9 cellular contexts compared by ENCODE assay signal in genomic region chr1:240942901-240943300, GRCh38.
"Had no signal": no experiment of that assay in that cellular context is flagged by ENCODE, and none has a peak within 500 bp of the region (broad histone marks: within the 10 kb centered on the region; RNA-seq: fewer than 3 reads in every experiment).

No MANE protein-coding gene starts in this region.

- H2AFZ ChIP-seq: GM23248, GM23338 had no signal

- H3K36me3 ChIP-seq: HAP-1 had no signal

- H3K4me2 ChIP-seq: GM23338 had no signal

- H3K4me3 ChIP-seq: GM23248, GM23338, HAP-1 had no signal

- ATAC-seq: GM23338, HCT116 had no signal

- H3K9me3 ChIP-seq: HAP-1 had no signal

- H3K9ac ChIP-seq: GM23248 had no signal

- DNase-seq: GM23248, GOT3, H7, H9, HCEC 1CT, HFFc6 had no signal

- H3K27ac ChIP-seq: GM23248 had no signal

- H3K4me1 ChIP-seq: HAP-1 had no signal
